ENCODE assay signal across 5 cellular contexts in the genomic region with DNA sequence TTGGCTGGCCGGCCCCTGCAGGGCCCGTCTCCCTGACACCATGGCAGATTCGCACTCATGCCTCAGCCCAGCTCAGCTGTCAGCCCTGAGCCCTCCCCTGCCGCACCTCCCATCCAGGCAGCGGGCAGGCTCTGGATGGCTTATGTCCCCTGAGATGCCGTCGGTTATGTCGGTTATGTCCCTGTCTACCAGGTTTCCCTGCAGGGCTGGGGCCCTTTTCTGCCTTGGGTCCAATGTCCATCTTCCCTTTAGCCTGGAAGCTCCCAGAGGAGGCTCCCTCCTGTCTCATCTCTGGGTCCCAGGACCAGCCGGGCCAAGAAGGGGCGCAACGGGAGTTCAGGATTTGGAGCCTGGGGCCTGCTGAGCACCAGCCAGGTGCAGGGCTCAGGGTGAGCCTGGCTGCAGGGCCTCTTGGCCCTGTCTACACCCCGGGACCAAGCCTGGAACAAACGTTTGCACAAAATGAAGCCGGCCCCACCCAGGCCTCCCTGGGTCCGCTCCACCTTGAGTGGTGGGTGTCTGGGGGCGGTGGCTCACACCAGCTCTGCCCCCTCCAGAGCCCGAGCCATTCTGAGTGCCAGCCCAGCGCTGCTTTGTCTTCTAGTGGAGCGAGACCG. TPM values are rescaled to one million over a fixed set of nuclear protein-coding genes. Genes with fewer than 3 reads are reported as not detected.
"Had no signal": no experiment of that assay in that cellular context is flagged by ENCODE, and none has a peak within 500 bp of the region (broad histone marks: within the 10 kb centered on the region; RNA-seq: fewer than 3 reads in every experiment).

No MANE protein-coding gene starts in this region.

RNA-seq across cellular contexts. Expression of gene BMP8A, which starts 19.2 kb away (rescaled TPM):
- total RNA-seq: activated CD4-positive, alpha-beta memory T cell treated with anti-CD3 and anti-CD28 coated beads, Interleukin-2, amount 10 ng/mL, durations not matched to agents 7 days and 5 days; activated CD4-positive, alpha-beta T cell treated with anti-CD3 and anti-CD28 coated beads, Interleukin-2, amount 10 ng/mL, durations not matched to agents 7 days and 5 days; bronchial epithelial cell; foreskin keratinocyte; T-helper 2 cell treated with Interferon-gamma antibody and Interleukin-4, amounts not matched to agents 100 ng/mL and 5 ng/mL, for 36 hours had no signal
- polyA plus RNA-seq: foreskin keratinocyte had no signal
